Comparison of ENCODE assay signal across 10 cellular contexts in genomic region chr2:10029875-10030223, GRCh38. TPM values are rescaled to one million over a fixed set of nuclear protein-coding genes. Genes with fewer than 3 reads are reported as not detected.
A peak's percentile ranks its signal among the peaks of the same experiment; 100 is the strongest.
DNase-seq lines count a peak whose midpoint lies in the region; ATAC-seq and TF ChIP-seq lines count a peak whose summit lies in the region.
"Had no signal": no experiment of that assay in that cellular context is flagged by ENCODE, and none has a peak within 500 bp of the region (broad histone marks: within the 10 kb centered on the region; RNA-seq: fewer than 3 reads in every experiment).

No MANE protein-coding gene starts in this region.

- peak overlapping the region; percentile 81 for H3K27ac ChIP-seq in SJSA1
- peak overlapping the region in 3 of 4 donors; percentile 57 to 77 (median 71) for H3K27ac ChIP-seq in gastroesophageal sphincter
- H3K27ac ChIP-seq in gastrocnemius medialis = peak overlapping the region in 3 of 4 donors; percentile 44 to 65 (median 56)

- peaks cover 18% of the 10 kb centered on the region for H3K4me1 Mint-ChIP-seq in T-helper 2 cell treated with Interferon-gamma antibody and Interleukin-4, amounts not matched to agents 5 μg/mL and 100 μg/mL, for 36 hours (ENCODE audit: low read depth)

- H3K9me3 ChIP-seq in SJSA1 (replicated peaks) (no peaks in the 10 kb centered on the region), gastroesophageal sphincter (no peaks in the 10 kb centered on the region), gastrocnemius medialis (no peaks in the 10 kb centered on the region)
- H3K9me3 ChIP-seq: thoracic aorta had no signal

- no peak for TF ChIP-seq EP300 in gastroesophageal sphincter (IDR thresholded peaks at IDR 0.05)

- no peaks in the 10 kb centered on the region for H3K36me3 Mint-ChIP-seq in T-helper 2 cell treated with Interferon-gamma antibody and Interleukin-4, amounts not matched to agents 5 μg/mL and 100 μg/mL, for 36 hours (ENCODE audit: low read depth)

- H3K4me1 ChIP-seq in SJSA1 (replicated peaks) (peaks cover 21% of the 10 kb centered on the region), gastroesophageal sphincter (peaks cover 0 to 28% (median 23%) of the 10 kb centered on the region in 3 donors), gastrocnemius medialis (peaks cover 0 to 13% of the 10 kb centered on the region in 2 donors)

- WGBS in gastroesophageal sphincter (ENCODE audit: low coverage in 1 of 2), 2 donors = 76 to 84% methylated on average over 5 to 7 of the region's 7 CpGs

- ATAC-seq in gastroesophageal sphincter (no peak), gastrocnemius medialis (no peak), HG03280 (IDR thresholded peaks at IDR 0.05; ENCODE audit: unreplicated experiment) (no peak)

- TF ChIP-seq POLR2A in gastroesophageal sphincter (IDR thresholded peaks at IDR 0.05) (no peak), gastrocnemius medialis (IDR thresholded peaks at IDR 0.05) (no peak)

- TF ChIP-seq CTCF in gastroesophageal sphincter (IDR thresholded peaks at IDR 0.05) = no peak
- no peak for TF ChIP-seq CTCF in gastrocnemius medialis (IDR thresholded peaks at IDR 0.05 in 4 of 5, conservative IDR thresholded peaks at IDR 0.05 in 1 of 5)

- H3K27ac Mint-ChIP-seq in T-helper 2 cell treated with Interferon-gamma antibody and Interleukin-4, amounts not matched to agents 5 μg/mL and 100 μg/mL, for 36 hours = peak overlapping the region; percentile 73

- intact Hi-C loops in gastrocnemius medialis (cut with DNase I; ENCODE audit: low total_unique reads) = no loop called here

- DNase-seq in T-helper 2 cell treated with Interferon-gamma antibody and Interleukin-4, amounts not matched to agents 5 μg/mL and 100 μg/mL, for 36 hours (ENCODE audit: low spot score) = no peak
- DNase-seq in T-helper 2 cell (no peak), SJSA1 (ENCODE audit: low read depth in 1 of 2, low spot score in 2 of 2) (no peak), gastrocnemius medialis (no peak), NCI-H2171 treated with DMSO at 0.1 percent for 48 hours (lab: John Stamatoyannopoulos, UW) (no peak), A172 (ENCODE audit: low spot score) (no peak)
- DNase-seq: NCI-H1048 had no signal

- H3K9me3 Mint-ChIP-seq in T-helper 2 cell treated with Interferon-gamma antibody and Interleukin-4, amounts not matched to agents 5 μg/mL and 100 μg/mL, for 36 hours = no peaks in the 10 kb centered on the region

- H3K4me3 Mint-ChIP-seq in T-helper 2 cell treated with Interferon-gamma antibody and Interleukin-4, amounts not matched to agents 5 μg/mL and 100 μg/mL, for 36 hours = peak overlapping the region; percentile 69

- H3K27me3 ChIP-seq in SJSA1 (replicated peaks) = no peaks in the 10 kb centered on the region
- H3K27me3 ChIP-seq in gastroesophageal sphincter = no peaks in the 10 kb centered on the region
- H3K27me3 ChIP-seq in gastrocnemius medialis = no peaks in the 10 kb centered on the region

- H3K36me3 ChIP-seq in SJSA1 (no peaks in the 10 kb centered on the region), gastroesophageal sphincter (no peaks in the 10 kb centered on the region), gastrocnemius medialis (no peaks in the 10 kb centered on the region)
- H3K36me3 ChIP-seq: thoracic aorta had no signal

- no peak overlapping the region for H3K4me3 ChIP-seq in SJSA1
- no peak overlapping the region for H3K4me3 ChIP-seq in gastroesophageal sphincter
- H3K4me3 ChIP-seq in gastrocnemius medialis = peak overlapping the region in 1 of 4 donors; percentile 6

- peaks cover 4% of the 10 kb centered on the region for H3K27me3 Mint-ChIP-seq in T-helper 2 cell treated with Interferon-gamma antibody and Interleukin-4, amounts not matched to agents 5 μg/mL and 100 μg/mL, for 36 hours (ENCODE audit: low read depth)

- in situ Hi-C loops in gastrocnemius medialis (cut with MboI; ENCODE audit: low sequenced_read_pairs in 4 of 4) = loop anchor here in 2 of 4 donors (25.0 kb wide), 2 partner anchors 218 to 393 kb away; partner anchors contain the start of gene YWHAQ (in 1 of the 2)

RNA-seq across cellular contexts. Expression of gene KLF11, which starts 13.5 kb away (rescaled TPM):
- 13.6 and 16.0 TPM in 2 replicates for total RNA-seq in SJSA1 (2014; rRNA removed; shearing (Covaris generic))
- total RNA-seq in gastroesophageal sphincter (10 to 100 TPM; 20.1 to 57.2 (median 33.6) TPM), gastrocnemius medialis (10 to 100 TPM in 3 of 4 donors, 1 to 10 TPM in 1; 7.6 to 18.3 (median 12.9) TPM)
- 18.7 and 21.4 TPM in 2 replicates for total RNA-seq in A172 (2014; rRNA removed; shearing (Covaris generic))

RNA-seq across cellular contexts. Expression of gene CYS1, which starts 50.4 kb away (rescaled TPM):
- total RNA-seq in SJSA1 (2014; rRNA removed; shearing (Covaris generic)) = 13.7 and 21.3 TPM in 2 replicates
- total RNA-seq in gastroesophageal sphincter (10 to 100 TPM in 3 of 4 donors, 1 to 10 TPM in 1; 8.6 to 50.7 (median 32.6) TPM), gastrocnemius medialis (under 1 TPM in 3 of 4 donors, not detected in 1; 0.10 to 0.42 (median 0.18) TPM)
- 4.0 and 5.9 TPM in 2 replicates for total RNA-seq in A172 (2014; rRNA removed; shearing (Covaris generic))
